11 cellular contexts compared by ENCODE assay signal in the genomic region with DNA sequence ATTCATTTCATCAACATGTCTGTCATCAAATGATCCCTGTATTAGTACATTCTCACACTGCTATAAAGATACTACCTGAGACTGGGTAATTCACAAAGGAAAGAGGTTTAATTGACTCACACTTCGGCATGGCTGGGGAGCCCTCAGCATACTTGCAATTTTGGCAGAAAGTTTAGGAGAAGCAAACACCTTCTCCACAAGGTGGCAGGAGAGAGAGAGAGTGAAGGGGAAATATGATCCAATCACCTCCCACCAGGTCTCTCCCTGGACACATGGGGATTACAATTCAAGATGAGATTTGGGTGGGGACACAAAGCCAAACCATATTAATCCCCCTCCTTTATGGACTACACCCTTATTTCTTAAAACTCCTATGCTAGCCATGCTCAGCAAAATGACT.
A peak's percentile ranks its signal among the peaks of the same experiment; 100 is the strongest.
DNase-seq lines count a peak whose midpoint lies in the region; ATAC-seq and TF ChIP-seq lines count a peak whose summit lies in the region.
"Had no signal": no experiment of that assay in that cellular context is flagged by ENCODE, and none has a peak within 500 bp of the region (broad histone marks: within the 10 kb centered on the region; RNA-seq: fewer than 3 reads in every experiment).

No MANE protein-coding gene starts in this region.

- no peaks in the 10 kb centered on the region for H3K36me3 Mint-ChIP-seq in activated CD4-positive, alpha-beta T cell treated with anti-CD3 and anti-CD28 coated beads, Interleukin-2, amount 10 ng/mL, durations not matched to agents 7 days and 5 days (ENCODE audit: low read depth)
- H3K36me3 Mint-ChIP-seq: activated CD4-positive, alpha-beta memory T cell treated with anti-CD3 and anti-CD28 coated beads for 36 hours had no signal

- intact Hi-C loops in OCI-LY7 (cut with micrococcal nuclease; ENCODE audit: unreplicated experiment) (loop anchor here (2.0 to 5.0 kb wide), 4 partner anchors 180 to 1435 kb away; no protein-coding TSS in a partner anchor), stomach (cut with DNase I; ENCODE audit: low total_unique reads) (no loop called here)

- CTCF ChIA-PET in activated CD4-positive, alpha-beta T cell treated with anti-CD3 and anti-CD28 coated beads, Interleukin-2, amount 10 ng/mL, durations not matched to agents 7 days and 5 days (lab: Charles Lee), result no interaction called here
- CTCF ChIA-PET in OCI-LY7 (lab: Charles Lee; ENCODE audit: unreplicated experiment), result no interaction called here

- H3K27ac ChIP-seq in OCI-LY7 (ENCODE audit: low read depth, low read length, poor library complexity, severe bottlenecking) (no peak overlapping the region), fibroblast of lung (ENCODE audit: insufficient read depth, low read length) (no peak overlapping the region), stomach (no peak overlapping the region), gastroesophageal sphincter (no peak overlapping the region)
- H3K27ac ChIP-seq: BLaER1 treated with 17β-estradiol and CSF1 and Interleukin-3, amounts not matched to agents 10 nM and 100 nM had no signal

- H3K79me2 ChIP-seq in OCI-LY7 (ENCODE audit: insufficient read depth, low read depth, low read length) (no peaks in the 10 kb centered on the region), fibroblast of lung (ENCODE audit: control insufficient read depth, insufficient read depth, low read length) (no peaks in the 10 kb centered on the region)

- H3K27ac Mint-ChIP-seq in activated CD4-positive, alpha-beta T cell treated with anti-CD3 and anti-CD28 coated beads, Interleukin-2, amount 10 ng/mL, durations not matched to agents 7 days and 5 days, result no peak overlapping the region
- H3K27ac Mint-ChIP-seq: activated CD4-positive, alpha-beta memory T cell treated with anti-CD3 and anti-CD28 coated beads for 36 hours had no signal

- H3K27me3 ChIP-seq in fibroblast of lung (ENCODE audit: control insufficient read depth, insufficient read depth, low read length) (no peaks in the 10 kb centered on the region), stomach (no peaks in the 10 kb centered on the region), gastroesophageal sphincter (no peaks in the 10 kb centered on the region)
- H3K27me3 ChIP-seq: BLaER1 treated with 17β-estradiol and CSF1 and Interleukin-3, amounts not matched to agents 10 nM and 100 nM had no signal

- no peak overlapping the region for H3K4me3 ChIP-seq in OCI-LY7 (ENCODE audit: low read depth, low read length, poor library complexity, severe bottlenecking)
- H3K4me3 ChIP-seq in fibroblast of lung (replicated peaks in 1 of 4; ENCODE audit: control extremely low read depth in 1 of 4, insufficient read depth in 1 of 4, low read depth in 3 of 4, low read length in 4 of 4), result no peak overlapping the region
- no peak overlapping the region for H3K4me3 ChIP-seq in stomach
- H3K4me3 ChIP-seq in gastroesophageal sphincter, result no peak overlapping the region
- H3K4me3 ChIP-seq: BLaER1 treated with 17β-estradiol and CSF1 and Interleukin-3, amounts not matched to agents 10 nM and 100 nM; HAP-1 had no signal

- no TSS peak for BruUV-seq in OCI-LY7 (replicated peaks; lab: Mats Ljungman, UMichigan)

- H3K4me3 Mint-ChIP-seq in activated CD4-positive, alpha-beta T cell treated with anti-CD3 and anti-CD28 coated beads, Interleukin-2, amount 10 ng/mL, durations not matched to agents 7 days and 5 days, result no peak overlapping the region
- H3K4me3 Mint-ChIP-seq: activated CD4-positive, alpha-beta memory T cell treated with anti-CD3 and anti-CD28 coated beads for 36 hours had no signal

- no peak overlapping the region for H2AFZ ChIP-seq in OCI-LY7 (ENCODE audit: low read length)
- no peak overlapping the region for H2AFZ ChIP-seq in fibroblast of lung (ENCODE audit: low read length)

- no peak overlapping the region for H3K9ac ChIP-seq in fibroblast of lung (ENCODE audit: insufficient read depth, low read length)
- H3K9ac ChIP-seq: BLaER1 treated with 17β-estradiol and CSF1 and Interleukin-3, amounts not matched to agents 10 nM and 100 nM had no signal

- H3K4me2 ChIP-seq in OCI-LY7 (ENCODE audit: low read length), result no peak overlapping the region
- no peak overlapping the region for H3K4me2 ChIP-seq in fibroblast of lung (ENCODE audit: extremely low read depth, insufficient read depth, low read length)
- H3K4me2 ChIP-seq: BLaER1 treated with 17β-estradiol and CSF1 and Interleukin-3, amounts not matched to agents 10 nM and 100 nM had no signal

- TF ChIP-seq EP300 in stomach (IDR thresholded peaks at IDR 0.05), result no peak
- TF ChIP-seq EP300 in gastroesophageal sphincter (IDR thresholded peaks at IDR 0.05), result no peak

- peak; percentile 6 for DNase-seq in activated CD4-positive, alpha-beta T cell treated with anti-CD3 and anti-CD28 coated beads, Interleukin-2, amount 10 ng/mL, durations not matched to agents 7 days and 5 days
- no peak for DNase-seq in activated CD4-positive, alpha-beta T cell treated with anti-CD3 and anti-CD28 coated beads, Interleukin-2, amount 50 U/mL, for 1 hour
- DNase-seq in OCI-LY7 (ENCODE audit: low spot score) (peak; percentile 14), fibroblast of lung (ENCODE audit: low read depth in 2 of 2) (peak; percentile 3 to 26), stomach (no peak), T-helper 1 cell (no peak)
- DNase-seq in activated CD4-positive, CD25-positive, alpha-beta regulatory T cell (lab: John Stamatoyannopoulos, UW), result no peak
- DNase-seq: activated CD4-positive, alpha-beta memory T cell treated with anti-CD3 and anti-CD28 coated beads for 36 hours had no signal

- H3K9me3 Mint-ChIP-seq in activated CD4-positive, alpha-beta T cell treated with anti-CD3 and anti-CD28 coated beads, Interleukin-2, amount 10 ng/mL, durations not matched to agents 7 days and 5 days, result no peaks in the 10 kb centered on the region
- H3K9me3 Mint-ChIP-seq: activated CD4-positive, alpha-beta memory T cell treated with anti-CD3 and anti-CD28 coated beads for 36 hours had no signal

- POLR2A ChIA-PET in activated CD4-positive, alpha-beta T cell treated with anti-CD3 and anti-CD28 coated beads, Interleukin-2, amount 10 ng/mL, durations not matched to agents 7 days and 5 days (lab: Charles Lee), result no interaction called here
- POLR2A ChIA-PET in OCI-LY7 (lab: Charles Lee), result no interaction called here

- H3K9me2 ChIP-seq in OCI-LY7 (ENCODE audit: insufficient read depth, low read length), result no peaks in the 10 kb centered on the region

- TF ChIP-seq POLR2A in stomach (IDR thresholded peaks at IDR 0.05), result no peak
- no peak for TF ChIP-seq POLR2A in gastroesophageal sphincter (IDR thresholded peaks at IDR 0.05)

- 44 to 79% (median 71%) methylated on average over 1 of the region's 1 CpG for whole genome bisulfite sequencing in stomach, 5 donors
- 55 to 78% methylated on average over 1 of the region's 1 CpG for WGBS in gastroesophageal sphincter (ENCODE audit: low coverage in 1 of 2), 2 donors

- TF ChIP-seq CTCF in OCI-LY7 (conservative IDR thresholded peaks at IDR 0.05; ENCODE audit: low read length), result peak; percentile 74
- TF ChIP-seq CTCF in fibroblast of lung (conservative IDR thresholded peaks at IDR 0.05 in 1 of 2, IDR thresholded peaks at IDR 0.05 in 1 of 2; ENCODE audit: low read depth in 1 of 2, low read length in 2 of 2), result peak; percentile 3 to 37
- TF ChIP-seq CTCF in stomach (IDR thresholded peaks at IDR 0.05), result peak in 5 of 7 experiments; percentile 32 to 59 (median 34)
- no peak for TF ChIP-seq CTCF in gastroesophageal sphincter (IDR thresholded peaks at IDR 0.05)

- no peaks in the 10 kb centered on the region for H3K4me1 Mint-ChIP-seq in activated CD4-positive, alpha-beta T cell treated with anti-CD3 and anti-CD28 coated beads, Interleukin-2, amount 10 ng/mL, durations not matched to agents 7 days and 5 days

- H3K27me3 Mint-ChIP-seq in activated CD4-positive, alpha-beta T cell treated with anti-CD3 and anti-CD28 coated beads, Interleukin-2, amount 10 ng/mL, durations not matched to agents 7 days and 5 days, result no peaks in the 10 kb centered on the region
- H3K27me3 Mint-ChIP-seq: activated CD4-positive, alpha-beta memory T cell treated with anti-CD3 and anti-CD28 coated beads for 36 hours had no signal

- no peaks in the 10 kb centered on the region for H3K9me3 ChIP-seq in OCI-LY7 (ENCODE audit: low read length)
- no peaks in the 10 kb centered on the region for H3K9me3 ChIP-seq in fibroblast of lung (ENCODE audit: control insufficient read depth, insufficient read depth, low read depth, low read length)
- H3K9me3 ChIP-seq in stomach, result no peaks in the 10 kb centered on the region
- no peaks in the 10 kb centered on the region for H3K9me3 ChIP-seq in gastroesophageal sphincter
- H3K9me3 ChIP-seq: BLaER1 treated with 17β-estradiol and CSF1 and Interleukin-3, amounts not matched to agents 10 nM and 100 nM; HAP-1 had no signal

- ATAC-seq in gastroesophageal sphincter, result no peak

- no peaks in the 10 kb centered on the region for H4K20me1 ChIP-seq in OCI-LY7 (ENCODE audit: insufficient read depth, low read length)
- H4K20me1 ChIP-seq in fibroblast of lung (ENCODE audit: control insufficient read depth, extremely low read depth, insufficient read depth, low read length), result no peaks in the 10 kb centered on the region
- H4K20me1 ChIP-seq: BLaER1 treated with 17β-estradiol and CSF1 and Interleukin-3, amounts not matched to agents 10 nM and 100 nM had no signal

- H3K36me3 ChIP-seq in OCI-LY7 (ENCODE audit: insufficient read depth, low read length), result no peaks in the 10 kb centered on the region
- no peaks in the 10 kb centered on the region for H3K36me3 ChIP-seq in fibroblast of lung (ENCODE audit: control insufficient read depth, insufficient read depth, low read length)
- no peaks in the 10 kb centered on the region for H3K36me3 ChIP-seq in stomach
- H3K36me3 ChIP-seq in gastroesophageal sphincter, result no peaks in the 10 kb centered on the region
- H3K36me3 ChIP-seq: BLaER1 treated with 17β-estradiol and CSF1 and Interleukin-3, amounts not matched to agents 10 nM and 100 nM; HAP-1 had no signal

- H3K4me1 ChIP-seq in OCI-LY7 (ENCODE audit: insufficient read depth, low read length, poor library complexity, severe bottlenecking) (no peaks in the 10 kb centered on the region), fibroblast of lung (ENCODE audit: control insufficient read depth, extremely low read depth, insufficient read depth, low read length) (no peaks in the 10 kb centered on the region), stomach (no peaks in the 10 kb centered on the region), gastroesophageal sphincter (no peaks in the 10 kb centered on the region)
- H3K4me1 ChIP-seq: HAP-1 had no signal

Comparison
In these comparisons a context has a peak if more than half of its experiments do, and no peak if none do; other contexts are left out.
1. DNase-seq: peak in activated CD4-positive, alpha-beta T cell treated with anti-CD3 and anti-CD28 coated beads, Interleukin-2, amount 10 ng/mL, durations not matched to agents 7 days and 5 days (single experiment), OCI-LY7 (single experiment) and fibroblast of lung (2 of 2); none in activated CD4-positive, alpha-beta T cell treated with anti-CD3 and anti-CD28 coated beads, Interleukin-2, amount 50 U/mL, for 1 hour (single experiment), stomach (single experiment), T-helper 1 cell (0 of 5) and activated CD4-positive, CD25-positive, alpha-beta regulatory T cell (0 of 4).
2. CTCF ChIP-seq: peak in OCI-LY7 (single experiment), fibroblast of lung (2 of 2) and stomach (5 of 7); none in gastroesophageal sphincter (0 of 4).